Comparison of ENCODE assay signal across 1 cellular context in genomic region chr14:35821546-35822411, GRCh38.
TF ChIP-seq lines count a peak whose summit lies in the region.

No MANE protein-coding gene starts in this region.

TF ChIP-seq in HepG2, 621 proteins besides CTCF, POLR2A, EP300 and RAD21 (continued from another document):
- TF ChIP-seq RXRB (CRISPR knock-in tag; IDR thresholded peaks at IDR 0.05; ENCODE audit: borderline replicate concordance) = peak; percentile 55; the same call in 1 of the 2 replicates
- TF ChIP-seq SOX13 (IDR thresholded peaks at IDR 0.05) = no peak
- peak in 1 of 2 experiments; percentile 36; a peak in 1 of 4 replicates for TF ChIP-seq SOX13 (CRISPR knock-in tag; conservative IDR thresholded peaks at IDR 0.05 in 1 of 2, IDR thresholded peaks at IDR 0.05 in 1 of 2)
- TF ChIP-seq MYPOP (CRISPR knock-in tag; IDR thresholded peaks at IDR 0.05) = no peak
- TF ChIP-seq ZNF12 (CRISPR knock-in tag; IDR thresholded peaks at IDR 0.05) = no peak
- TF ChIP-seq CAMTA2 (CRISPR knock-in tag; IDR thresholded peaks at IDR 0.05; ENCODE audit: borderline replicate concordance) = no peak
- TF ChIP-seq CEBPB (IDR thresholded peaks at IDR 0.05; ENCODE audit: borderline replicate concordance, low read depth, low read length) = no peak
- no peak for TF ChIP-seq ZNF746 (CRISPR knock-in tag; IDR thresholded peaks at IDR 0.05)
- no peak for TF ChIP-seq ATAD3A (CRISPR knock-in tag; IDR thresholded peaks at IDR 0.05)
- TF ChIP-seq GFI1 (CRISPR knock-in tag; IDR thresholded peaks at IDR 0.05; ENCODE audit: borderline replicate concordance) = peak; percentile 88
- TF ChIP-seq ZMYM2 (CRISPR knock-in tag; IDR thresholded peaks at IDR 0.05) = peak; percentile 93
- TF ChIP-seq MAFK (conservative IDR thresholded peaks at IDR 0.05 in 1 of 2, IDR thresholded peaks at IDR 0.05 in 1 of 2; ENCODE audit: low read length in 2 of 2) = peak in 1 of 2 experiments; percentile 40; a peak in 2 of 4 replicates
- TF ChIP-seq, protein P1, sequence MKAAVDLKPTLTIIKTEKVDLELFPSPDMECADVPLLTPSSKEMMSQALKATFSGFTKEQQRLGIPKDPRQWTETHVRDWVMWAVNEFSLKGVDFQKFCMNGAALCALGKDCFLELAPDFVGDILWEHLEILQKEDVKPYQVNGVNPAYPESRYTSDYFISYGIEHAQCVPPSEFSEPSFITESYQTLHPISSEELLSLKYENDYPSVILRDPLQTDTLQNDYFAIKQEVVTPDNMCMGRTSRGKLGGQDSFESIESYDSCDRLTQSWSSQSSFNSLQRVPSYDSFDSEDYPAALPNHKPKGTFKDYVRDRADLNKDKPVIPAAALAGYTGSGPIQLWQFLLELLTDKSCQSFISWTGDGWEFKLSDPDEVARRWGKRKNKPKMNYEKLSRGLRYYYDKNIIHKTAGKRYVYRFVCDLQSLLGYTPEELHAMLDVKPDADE (CRISPR knock-in tag; IDR thresholded peaks at IDR 0.05) = no peak
- TF ChIP-seq ZNF180 (CRISPR knock-in tag; IDR thresholded peaks at IDR 0.05; ENCODE audit: borderline replicate concordance, low read depth) = no peak
- TF ChIP-seq ELF3 (CRISPR knock-in tag; IDR thresholded peaks at IDR 0.05) = peak; percentile 82
- TF ChIP-seq ZFYVE20 (CRISPR knock-in tag; IDR thresholded peaks at IDR 0.05; ENCODE audit: borderline replicate concordance, low read depth) = no peak
- TF ChIP-seq TMF1 (CRISPR knock-in tag; IDR thresholded peaks at IDR 0.05; ENCODE audit: low read depth) = no peak
- TF ChIP-seq TEAD3 (CRISPR knock-in tag; optimal IDR thresholded peaks at IDR 0.05; ENCODE audit: borderline replicate concordance) = peak; percentile 82
- peak; percentile 88; the same call in 1 of the 2 replicates for TF ChIP-seq ZNF331 (CRISPR knock-in tag; IDR thresholded peaks at IDR 0.05)
- TF ChIP-seq STAG1 (CRISPR knock-in tag; IDR thresholded peaks at IDR 0.05) = peak; percentile 39
- peak; percentile 57; the same call in 1 of the 2 replicates for TF ChIP-seq MIXL1 (CRISPR knock-in tag; IDR thresholded peaks at IDR 0.05)
- TF ChIP-seq SIX1 (CRISPR knock-in tag; IDR thresholded peaks at IDR 0.05; ENCODE audit: borderline replicate concordance) = peak; percentile 70
- no peak for TF ChIP-seq PRMT3 (CRISPR knock-in tag; IDR thresholded peaks at IDR 0.05; ENCODE audit: borderline replicate concordance, low read depth)
- TF ChIP-seq, protein P2, sequence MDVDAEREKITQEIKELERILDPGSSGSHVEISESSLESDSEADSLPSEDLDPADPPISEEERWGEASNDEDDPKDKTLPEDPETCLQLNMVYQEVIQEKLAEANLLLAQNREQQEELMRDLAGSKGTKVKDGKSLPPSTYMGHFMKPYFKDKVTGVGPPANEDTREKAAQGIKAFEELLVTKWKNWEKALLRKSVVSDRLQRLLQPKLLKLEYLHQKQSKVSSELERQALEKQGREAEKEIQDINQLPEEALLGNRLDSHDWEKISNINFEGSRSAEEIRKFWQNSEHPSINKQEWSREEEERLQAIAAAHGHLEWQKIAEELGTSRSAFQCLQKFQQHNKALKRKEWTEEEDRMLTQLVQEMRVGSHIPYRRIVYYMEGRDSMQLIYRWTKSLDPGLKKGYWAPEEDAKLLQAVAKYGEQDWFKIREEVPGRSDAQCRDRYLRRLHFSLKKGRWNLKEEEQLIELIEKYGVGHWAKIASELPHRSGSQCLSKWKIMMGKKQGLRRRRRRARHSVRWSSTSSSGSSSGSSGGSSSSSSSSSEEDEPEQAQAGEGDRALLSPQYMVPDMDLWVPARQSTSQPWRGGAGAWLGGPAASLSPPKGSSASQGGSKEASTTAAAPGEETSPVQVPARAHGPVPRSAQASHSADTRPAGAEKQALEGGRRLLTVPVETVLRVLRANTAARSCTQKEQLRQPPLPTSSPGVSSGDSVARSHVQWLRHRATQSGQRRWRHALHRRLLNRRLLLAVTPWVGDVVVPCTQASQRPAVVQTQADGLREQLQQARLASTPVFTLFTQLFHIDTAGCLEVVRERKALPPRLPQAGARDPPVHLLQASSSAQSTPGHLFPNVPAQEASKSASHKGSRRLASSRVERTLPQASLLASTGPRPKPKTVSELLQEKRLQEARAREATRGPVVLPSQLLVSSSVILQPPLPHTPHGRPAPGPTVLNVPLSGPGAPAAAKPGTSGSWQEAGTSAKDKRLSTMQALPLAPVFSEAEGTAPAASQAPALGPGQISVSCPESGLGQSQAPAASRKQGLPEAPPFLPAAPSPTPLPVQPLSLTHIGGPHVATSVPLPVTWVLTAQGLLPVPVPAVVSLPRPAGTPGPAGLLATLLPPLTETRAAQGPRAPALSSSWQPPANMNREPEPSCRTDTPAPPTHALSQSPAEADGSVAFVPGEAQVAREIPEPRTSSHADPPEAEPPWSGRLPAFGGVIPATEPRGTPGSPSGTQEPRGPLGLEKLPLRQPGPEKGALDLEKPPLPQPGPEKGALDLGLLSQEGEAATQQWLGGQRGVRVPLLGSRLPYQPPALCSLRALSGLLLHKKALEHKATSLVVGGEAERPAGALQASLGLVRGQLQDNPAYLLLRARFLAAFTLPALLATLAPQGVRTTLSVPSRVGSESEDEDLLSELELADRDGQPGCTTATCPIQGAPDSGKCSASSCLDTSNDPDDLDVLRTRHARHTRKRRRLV (CRISPR knock-in tag; IDR thresholded peaks at IDR 0.05) = no peak
- TF ChIP-seq, protein P3, sequence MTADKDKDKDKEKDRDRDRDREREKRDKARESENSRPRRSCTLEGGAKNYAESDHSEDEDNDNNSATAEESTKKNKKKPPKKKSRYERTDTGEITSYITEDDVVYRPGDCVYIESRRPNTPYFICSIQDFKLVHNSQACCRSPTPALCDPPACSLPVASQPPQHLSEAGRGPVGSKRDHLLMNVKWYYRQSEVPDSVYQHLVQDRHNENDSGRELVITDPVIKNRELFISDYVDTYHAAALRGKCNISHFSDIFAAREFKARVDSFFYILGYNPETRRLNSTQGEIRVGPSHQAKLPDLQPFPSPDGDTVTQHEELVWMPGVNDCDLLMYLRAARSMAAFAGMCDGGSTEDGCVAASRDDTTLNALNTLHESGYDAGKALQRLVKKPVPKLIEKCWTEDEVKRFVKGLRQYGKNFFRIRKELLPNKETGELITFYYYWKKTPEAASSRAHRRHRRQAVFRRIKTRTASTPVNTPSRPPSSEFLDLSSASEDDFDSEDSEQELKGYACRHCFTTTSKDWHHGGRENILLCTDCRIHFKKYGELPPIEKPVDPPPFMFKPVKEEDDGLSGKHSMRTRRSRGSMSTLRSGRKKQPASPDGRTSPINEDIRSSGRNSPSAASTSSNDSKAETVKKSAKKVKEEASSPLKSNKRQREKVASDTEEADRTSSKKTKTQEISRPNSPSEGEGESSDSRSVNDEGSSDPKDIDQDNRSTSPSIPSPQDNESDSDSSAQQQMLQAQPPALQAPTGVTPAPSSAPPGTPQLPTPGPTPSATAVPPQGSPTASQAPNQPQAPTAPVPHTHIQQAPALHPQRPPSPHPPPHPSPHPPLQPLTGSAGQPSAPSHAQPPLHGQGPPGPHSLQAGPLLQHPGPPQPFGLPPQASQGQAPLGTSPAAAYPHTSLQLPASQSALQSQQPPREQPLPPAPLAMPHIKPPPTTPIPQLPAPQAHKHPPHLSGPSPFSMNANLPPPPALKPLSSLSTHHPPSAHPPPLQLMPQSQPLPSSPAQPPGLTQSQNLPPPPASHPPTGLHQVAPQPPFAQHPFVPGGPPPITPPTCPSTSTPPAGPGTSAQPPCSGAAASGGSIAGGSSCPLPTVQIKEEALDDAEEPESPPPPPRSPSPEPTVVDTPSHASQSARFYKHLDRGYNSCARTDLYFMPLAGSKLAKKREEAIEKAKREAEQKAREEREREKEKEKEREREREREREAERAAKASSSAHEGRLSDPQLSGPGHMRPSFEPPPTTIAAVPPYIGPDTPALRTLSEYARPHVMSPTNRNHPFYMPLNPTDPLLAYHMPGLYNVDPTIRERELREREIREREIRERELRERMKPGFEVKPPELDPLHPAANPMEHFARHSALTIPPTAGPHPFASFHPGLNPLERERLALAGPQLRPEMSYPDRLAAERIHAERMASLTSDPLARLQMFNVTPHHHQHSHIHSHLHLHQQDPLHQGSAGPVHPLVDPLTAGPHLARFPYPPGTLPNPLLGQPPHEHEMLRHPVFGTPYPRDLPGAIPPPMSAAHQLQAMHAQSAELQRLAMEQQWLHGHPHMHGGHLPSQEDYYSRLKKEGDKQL (CRISPR knock-in tag; IDR thresholded peaks at IDR 0.05; ENCODE audit: low read depth) = 0 out of 2 replicates have a peak, but pooled peaks have one; percentile 20
- TF ChIP-seq, protein P4, sequence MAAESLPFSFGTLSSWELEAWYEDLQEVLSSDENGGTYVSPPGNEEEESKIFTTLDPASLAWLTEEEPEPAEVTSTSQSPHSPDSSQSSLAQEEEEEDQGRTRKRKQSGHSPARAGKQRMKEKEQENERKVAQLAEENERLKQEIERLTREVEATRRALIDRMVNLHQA (CRISPR knock-in tag; IDR thresholded peaks at IDR 0.05) = no peak
- no peak for TF ChIP-seq U2AF1 (optimal IDR thresholded peaks at IDR 0.05; ENCODE audit: low read depth, low read length)
- peak; percentile 38; the same call in 1 of the 2 replicates for TF ChIP-seq YEATS4 (CRISPR knock-in tag; IDR thresholded peaks at IDR 0.05; ENCODE audit: borderline replicate concordance)
